ENCODE assay signal across 1 cellular context in genomic region chr3:78176869-78177268, GRCh38.
TF ChIP-seq lines count a peak whose summit lies in the region.

No MANE protein-coding gene starts in this region.

TF ChIP-seq in HepG2, 621 proteins besides CTCF, POLR2A, EP300 and RAD21 (continued from another document):
- TF ChIP-seq, protein P1, sequence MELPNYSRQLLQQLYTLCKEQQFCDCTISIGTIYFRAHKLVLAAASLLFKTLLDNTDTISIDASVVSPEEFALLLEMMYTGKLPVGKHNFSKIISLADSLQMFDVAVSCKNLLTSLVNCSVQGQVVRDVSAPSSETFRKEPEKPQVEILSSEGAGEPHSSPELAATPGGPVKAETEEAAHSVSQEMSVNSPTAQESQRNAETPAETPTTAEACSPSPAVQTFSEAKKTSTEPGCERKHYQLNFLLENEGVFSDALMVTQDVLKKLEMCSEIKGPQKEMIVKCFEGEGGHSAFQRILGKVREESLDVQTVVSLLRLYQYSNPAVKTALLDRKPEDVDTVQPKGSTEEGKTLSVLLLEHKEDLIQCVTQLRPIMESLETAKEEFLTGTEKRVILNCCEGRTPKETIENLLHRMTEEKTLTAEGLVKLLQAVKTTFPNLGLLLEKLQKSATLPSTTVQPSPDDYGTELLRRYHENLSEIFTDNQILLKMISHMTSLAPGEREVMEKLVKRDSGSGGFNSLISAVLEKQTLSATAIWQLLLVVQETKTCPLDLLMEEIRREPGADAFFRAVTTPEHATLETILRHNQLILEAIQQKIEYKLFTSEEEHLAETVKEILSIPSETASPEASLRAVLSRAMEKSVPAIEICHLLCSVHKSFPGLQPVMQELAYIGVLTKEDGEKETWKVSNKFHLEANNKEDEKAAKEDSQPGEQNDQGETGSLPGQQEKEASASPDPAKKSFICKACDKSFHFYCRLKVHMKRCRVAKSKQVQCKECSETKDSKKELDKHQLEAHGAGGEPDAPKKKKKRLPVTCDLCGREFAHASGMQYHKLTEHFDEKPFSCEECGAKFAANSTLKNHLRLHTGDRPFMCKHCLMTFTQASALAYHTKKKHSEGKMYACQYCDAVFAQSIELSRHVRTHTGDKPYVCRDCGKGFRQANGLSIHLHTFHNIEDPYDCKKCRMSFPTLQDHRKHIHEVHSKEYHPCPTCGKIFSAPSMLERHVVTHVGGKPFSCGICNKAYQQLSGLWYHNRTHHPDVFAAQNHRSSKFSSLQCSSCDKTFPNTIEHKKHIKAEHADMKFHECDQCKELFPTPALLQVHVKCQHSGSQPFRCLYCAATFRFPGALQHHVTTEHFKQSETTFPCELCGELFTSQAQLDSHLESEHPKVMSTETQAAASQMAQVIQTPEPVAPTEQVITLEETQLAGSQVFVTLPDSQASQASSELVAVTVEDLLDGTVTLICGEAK (IDR thresholded peaks at IDR 0.05): no peak
- TF ChIP-seq, protein P1 (CRISPR knock-in tag; IDR thresholded peaks at IDR 0.05): no peak
- no peak for TF ChIP-seq CAMTA2 (CRISPR knock-in tag; IDR thresholded peaks at IDR 0.05; ENCODE audit: borderline replicate concordance)
- no peak for TF ChIP-seq ZNF597 (CRISPR knock-in tag; IDR thresholded peaks at IDR 0.05)
- TF ChIP-seq USF2 (IDR thresholded peaks at IDR 0.05; ENCODE audit: low read depth, low read length): no peak
- no peak for TF ChIP-seq USF2 (CRISPR knock-in tag; IDR thresholded peaks at IDR 0.05; ENCODE audit: borderline replicate concordance)
- TF ChIP-seq STAT6 (CRISPR knock-in tag; IDR thresholded peaks at IDR 0.05; ENCODE audit: borderline replicate concordance): no peak
- TF ChIP-seq TRIM22 (IDR thresholded peaks at IDR 0.05): no peak
- peak; percentile 99 for TF ChIP-seq SOX5 (CRISPR knock-in tag; IDR thresholded peaks at IDR 0.05; ENCODE audit: borderline replicate concordance)
- peak; percentile 88; the same call in 1 of the 2 replicates for TF ChIP-seq FOXK1 (CRISPR knock-in tag; IDR thresholded peaks at IDR 0.05; ENCODE audit: borderline replicate concordance, low read depth)
- TF ChIP-seq ZFY (CRISPR knock-in tag; IDR thresholded peaks at IDR 0.05): peak; percentile 65
- no peak for TF ChIP-seq BCL3 (CRISPR knock-in tag; IDR thresholded peaks at IDR 0.05)
- TF ChIP-seq ZNF737 (CRISPR knock-in tag; IDR thresholded peaks at IDR 0.05; ENCODE audit: borderline replicate concordance): no peak
- peak; percentile 62; the same call in 1 of the 2 replicates for TF ChIP-seq ZBTB26 (CRISPR knock-in tag; IDR thresholded peaks at IDR 0.05; ENCODE audit: borderline replicate concordance)
- no peak for TF ChIP-seq ZNF496 (CRISPR knock-in tag; IDR thresholded peaks at IDR 0.05; ENCODE audit: insufficient replicate concordance)
- TF ChIP-seq MXD4 (CRISPR knock-in tag; IDR thresholded peaks at IDR 0.05): peak; percentile 57; the same call in 1 of the 2 replicates
- no peak for TF ChIP-seq AGO2 (optimal IDR thresholded peaks at IDR 0.05; ENCODE audit: low read depth, low read length)
- no peak for TF ChIP-seq ZNF784 (CRISPR knock-in tag; IDR thresholded peaks at IDR 0.05; ENCODE audit: borderline replicate concordance)
- no peak for TF ChIP-seq ZNF382 (CRISPR knock-in tag; IDR thresholded peaks at IDR 0.05; ENCODE audit: borderline replicate concordance)
- TF ChIP-seq HNRNPLL (IDR thresholded peaks at IDR 0.05; ENCODE audit: low read depth, low read length, poor library complexity, severe bottlenecking): no peak
- TF ChIP-seq ZNF703 (CRISPR knock-in tag; IDR thresholded peaks at IDR 0.05; ENCODE audit: borderline replicate concordance): no peak
- no peak for TF ChIP-seq SCMH1 (CRISPR knock-in tag; IDR thresholded peaks at IDR 0.05; ENCODE audit: borderline replicate concordance)
- no peak for TF ChIP-seq MBD4 (IDR thresholded peaks at IDR 0.05; ENCODE audit: borderline replicate concordance, low read length)
- TF ChIP-seq ZFX (CRISPR knock-in tag; IDR thresholded peaks at IDR 0.05; ENCODE audit: low read depth): peak; percentile 73
- no peak for TF ChIP-seq ZNF800 (CRISPR knock-in tag; IDR thresholded peaks at IDR 0.05)
